19 cellular contexts compared by ENCODE assay signal in genomic region chr5:126195410-126196100, GRCh38.
DNase-seq lines count a peak whose midpoint lies in the region; ATAC-seq and TF ChIP-seq lines count a peak whose summit lies in the region.
"Had no signal": no experiment of that assay in that cellular context is flagged by ENCODE, and none has a peak within 500 bp of the region (broad histone marks: within the 10 kb centered on the region; RNA-seq: fewer than 3 reads in every experiment).

No MANE protein-coding gene starts in this region.

- no peak overlapping the region for H3K4me3 Mint-ChIP-seq in neural crest cell
- H3K4me3 Mint-ChIP-seq: CD8-positive, alpha-beta memory T cell had no signal

- no peak for TF ChIP-seq CTCF in HEK293 (tag by site-specific recombination; IDR thresholded peaks at IDR 0.05)
- TF ChIP-seq CTCF in neural crest cell (conservative IDR thresholded peaks at IDR 0.05) = no peak
- TF ChIP-seq CTCF in Peyer's patch (IDR thresholded peaks at IDR 0.05) = no peak

- DNase-seq in amniotic epithelial cell (ENCODE audit: low read depth) (peak; percentile 71), fibroblast of peridontal ligament (ENCODE audit: extremely low read depth) (peak; percentile 13), neural crest cell (ENCODE audit: low read depth, low spot score) (no peak), head of caudate nucleus (no peak), Peyer's patch (no peak), NCI-H146 (lab: John Stamatoyannopoulos, UW) (no peak)
- DNase-seq: CD8-positive, alpha-beta memory T cell; DMS79 treated with DMSO at 0.1 percent for 48 hours; KG1; NCI-H1417 treated with DMSO at 0.1 percent for 48 hours; NCI-H2029; NCI-H2171; NCI-H446 treated with DMSO at 0.1 percent for 48 hours; NCI-H748 treated with DMSO at 0.1 percent for 48 hours had no signal

- H3K9me3 Mint-ChIP-seq in neural crest cell = no peaks in the 10 kb centered on the region

- no peaks in the 10 kb centered on the region for H3K4me1 ChIP-seq in HEK293 (ENCODE audit: control insufficient read depth, insufficient read depth, low read length)
- H3K4me1 ChIP-seq in Peyer's patch = no peaks in the 10 kb centered on the region
- H3K4me1 ChIP-seq: A549; BLaER1 treated with 17β-estradiol and CSF1 and Interleukin-3, amounts not matched to agents 10 nM and 100 nM had no signal

- H3K27ac Mint-ChIP-seq in neural crest cell (ENCODE audit: unreplicated experiment) = peak overlapping the region; percentile 17
- H3K27ac Mint-ChIP-seq: CD8-positive, alpha-beta memory T cell had no signal

- peaks cover 24% of the 10 kb centered on the region for H3K4me1 Mint-ChIP-seq in neural crest cell
- H3K4me1 Mint-ChIP-seq: CD8-positive, alpha-beta memory T cell had no signal

- H3K4me3 ChIP-seq in HEK293 (ENCODE audit: low read depth, low read length) = no peak overlapping the region
- H3K4me3 ChIP-seq in Peyer's patch = no peak overlapping the region
- H3K4me3 ChIP-seq: A549; BLaER1 treated with 17β-estradiol and CSF1 and Interleukin-3, amounts not matched to agents 10 nM and 100 nM had no signal

- TF ChIP-seq POLR2A in Peyer's patch (IDR thresholded peaks at IDR 0.05) = no peak

- no peaks in the 10 kb centered on the region for H3K27me3 ChIP-seq in Peyer's patch
- H3K27me3 ChIP-seq: BLaER1 treated with 17β-estradiol and CSF1 and Interleukin-3, amounts not matched to agents 10 nM and 100 nM had no signal

- intact Hi-C loops in head of caudate nucleus (cut with DNase I) = no loop called here

- H3K27ac ChIP-seq in HEK293 (ENCODE audit: extremely low read depth, low read depth, low read length) (no peak overlapping the region), Peyer's patch (no peak overlapping the region)
- H3K27ac ChIP-seq: A549; BLaER1 treated with 17β-estradiol and CSF1 and Interleukin-3, amounts not matched to agents 10 nM and 100 nM had no signal

- H3K9me3 ChIP-seq in HEK293 (ENCODE audit: control insufficient read depth, insufficient read depth, low read depth, low read length) (no peaks in the 10 kb centered on the region), Peyer's patch (no peaks in the 10 kb centered on the region)
- H3K9me3 ChIP-seq: A549; BLaER1 treated with 17β-estradiol and CSF1 and Interleukin-3, amounts not matched to agents 10 nM and 100 nM had no signal

- H3K36me3 ChIP-seq in HEK293 (ENCODE audit: control insufficient read depth in 2 of 2, insufficient read depth in 1 of 2, low read length in 2 of 2) (no peaks in the 10 kb centered on the region), Peyer's patch (no peaks in the 10 kb centered on the region)
- H3K36me3 ChIP-seq: BLaER1 treated with 17β-estradiol and CSF1 and Interleukin-3, amounts not matched to agents 10 nM and 100 nM had no signal

- CTCF ChIA-PET in HEK293 (lab: Yijun Ruan, JAX) = no interaction called here

- H3K27me3 Mint-ChIP-seq in neural crest cell (ENCODE audit: low read depth) = no peaks in the 10 kb centered on the region
- H3K27me3 Mint-ChIP-seq: CD8-positive, alpha-beta memory T cell had no signal

- no peaks in the 10 kb centered on the region for H3K36me3 Mint-ChIP-seq in neural crest cell (ENCODE audit: low read depth)
- H3K36me3 Mint-ChIP-seq: CD8-positive, alpha-beta memory T cell had no signal

- ATAC-seq in GM21737 (IDR thresholded peaks at IDR 0.05; ENCODE audit: unreplicated experiment) = no peak
- ATAC-seq: A549, HCT116 had no signal

- POLR2A ChIA-PET in HEK293 (lab: Yijun Ruan, JAX) = no interaction called here

TF ChIP-seq in HEK293, 187 proteins besides CTCF, POLR2A, EP300 and RAD21:
- TF ChIP-seq ZFP69B (tag by site-specific recombination; IDR thresholded peaks at IDR 0.05) = no peak
- no peak for TF ChIP-seq ZBTB7A (tag by site-specific recombination; IDR thresholded peaks at IDR 0.05; ENCODE audit: low read depth)
- TF ChIP-seq MZF1 (tag by site-specific recombination; IDR thresholded peaks at IDR 0.05; ENCODE audit: borderline replicate concordance) = no peak
- TF ChIP-seq ZNF48 (tag by site-specific recombination; IDR thresholded peaks at IDR 0.05) = no peak
- no peak for TF ChIP-seq ZNF629 (tag by site-specific recombination; IDR thresholded peaks at IDR 0.05)
- no peak for TF ChIP-seq ZNF223 (tag by site-specific recombination; IDR thresholded peaks at IDR 0.05)
- TF ChIP-seq FEZF1 (tag by site-specific recombination; IDR thresholded peaks at IDR 0.05) = peak; percentile 41
- TF ChIP-seq ZNF138 (tag by site-specific recombination; IDR thresholded peaks at IDR 0.05; ENCODE audit: borderline replicate concordance) = no peak

Comparison
In these comparisons a context has a peak if more than half of its experiments do, and no peak if none do; other contexts are left out.
1. DNase-seq: peak in amniotic epithelial cell (single experiment) and fibroblast of peridontal ligament (single experiment); none in neural crest cell (single experiment), head of caudate nucleus (0 of 42), Peyer's patch (0 of 3) and NCI-H146 (single experiment).